7 cellular contexts compared by ENCODE assay signal in the genomic region with DNA sequence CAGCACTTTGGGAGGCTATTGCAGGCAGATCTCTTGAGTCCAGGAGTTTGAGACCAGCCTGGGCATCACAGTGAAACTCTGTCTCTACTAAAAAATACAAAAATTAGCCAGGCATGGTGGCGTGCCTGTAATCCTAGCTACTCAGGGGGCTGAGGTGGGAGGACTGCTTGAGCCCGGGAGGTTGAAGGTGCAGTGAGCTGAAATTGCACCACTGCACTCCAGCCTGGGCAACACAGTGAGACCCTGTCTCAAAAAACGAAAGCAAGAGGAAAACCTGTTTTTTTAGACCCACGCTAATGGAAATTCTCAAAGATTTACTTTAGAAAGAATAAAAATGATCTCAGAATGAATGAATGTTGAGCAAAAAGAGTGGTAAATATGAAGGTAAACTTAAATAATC. TPM values are rescaled to one million over a fixed set of nuclear protein-coding genes. Genes with fewer than 3 reads are reported as not detected.
DNase-seq lines count a peak whose midpoint lies in the region; ATAC-seq, FAIRE-seq and TF ChIP-seq lines count a peak whose summit lies in the region.
"Not testable (repeated sequence)": the region's sequence is repeated elsewhere in the genome, so short reads cannot be mapped to it uniquely, and the experiment has no call there.

No MANE protein-coding gene starts in this region.

- H2AFZ ChIP-seq in K562 (ENCODE audit: low read depth, low read length): not testable (repeated sequence)

- not testable (repeated sequence) for TF ChIP-seq RAD21 in K562 (CRISPR knock-in tag; conservative IDR thresholded peaks at IDR 0.05 in 1 of 2, IDR thresholded peaks at IDR 0.05 in 1 of 2)

- not testable (repeated sequence) for H3K27me3 Mint-ChIP-seq in CD4-positive, alpha-beta T cell; activated CD4-positive, alpha-beta T cell treated with anti-CD3 and anti-CD28 coated beads for 36 hours; activated T-helper 1 cell treated with anti-CD3 and anti-CD28 coated beads, Interleukin-12 subunit alpha, Interleukin-12 subunit beta, Interleukin-2, Interleukin-4 antibody, amounts not matched to agents 30 ng/mL and 10 ng/mL and 1 ng/mL, durations not matched to agents 14 hours and 24 hours and 36 hours (ENCODE audit: insufficient read depth); memory B cell; natural killer cell treated with Interleukin-12 subunit alpha and Interleukin-12 subunit beta and Interleukin-15 and Interleukin-18, amount 100 ng/mL, for 72 hours

- FAIRE-seq in K562 (lab: Jason Lieb, UNC): not testable (repeated sequence)

- not testable (repeated sequence) for H3K4me3 ChIP-seq in SK-N-MC, K562

- DNase-seq in CD4-positive, alpha-beta T cell; SK-N-MC (ENCODE audit: low read depth, low spot score); activated CD4-positive, alpha-beta T cell treated with anti-CD3 and anti-CD28 coated beads for 36 hours; activated T-helper 1 cell treated with anti-CD3 and anti-CD28 coated beads, Interleukin-12 subunit alpha, Interleukin-12 subunit beta, Interleukin-2, Interleukin-4 antibody, amounts not matched to agents 30 ng/mL and 10 ng/mL and 1 ng/mL, durations not matched to agents 14 hours and 24 hours and 36 hours (ENCODE audit: low spot score); K562 (ENCODE audit: extremely low read depth in 1 of 4, low spot score in 3 of 4); memory B cell (ENCODE audit: low spot score in 2 of 2); natural killer cell treated with Interleukin-12 subunit alpha and Interleukin-12 subunit beta and Interleukin-15 and Interleukin-18, amount 100 ng/mL, for 72 hours (ENCODE audit: low spot score): not testable (repeated sequence)

- H3K4me1 Mint-ChIP-seq in CD4-positive, alpha-beta T cell (ENCODE audit: low read depth): peaks cover 78% of the 10 kb centered on the region
- peaks cover 59% of the 10 kb centered on the region for H3K4me1 Mint-ChIP-seq in activated CD4-positive, alpha-beta T cell treated with anti-CD3 and anti-CD28 coated beads for 36 hours
- H3K4me1 Mint-ChIP-seq in activated T-helper 1 cell treated with anti-CD3 and anti-CD28 coated beads, Interleukin-12 subunit alpha, Interleukin-12 subunit beta, Interleukin-2, Interleukin-4 antibody, amounts not matched to agents 30 ng/mL and 10 ng/mL and 1 ng/mL, durations not matched to agents 14 hours and 24 hours and 36 hours (ENCODE audit: low read depth): peaks cover 22% of the 10 kb centered on the region
- peaks cover 15% of the 10 kb centered on the region for H3K4me1 Mint-ChIP-seq in memory B cell
- H3K4me1 Mint-ChIP-seq in natural killer cell treated with Interleukin-12 subunit alpha and Interleukin-12 subunit beta and Interleukin-15 and Interleukin-18, amount 100 ng/mL, for 72 hours (ENCODE audit: low read depth in 2 of 2): peaks cover 22 to 49% of the 10 kb centered on the region in 2 donors

- TF ChIP-seq POLR2A in K562 (conservative IDR thresholded peaks at IDR 0.05): not testable (repeated sequence)

- ATAC-seq in CD4-positive, alpha-beta T cell (ENCODE audit: poor library complexity); activated CD4-positive, alpha-beta T cell treated with anti-CD3 and anti-CD28 coated beads for 36 hours; K562; memory B cell (ENCODE audit: low read depth); natural killer cell treated with Interleukin-12 subunit alpha and Interleukin-12 subunit beta and Interleukin-15 and Interleukin-18, amount 100 ng/mL, for 72 hours: not testable (repeated sequence)

- not testable (repeated sequence) for BruUV-seq in K562 (replicated peaks; lab: Mats Ljungman, UMichigan)

- POLR2A ChIA-PET in CD4-positive, alpha-beta T cell (lab: Charles Lee): interaction anchor here (1.6 kb wide), 1 partner anchor 12 kb away, joined by 3 read pairs; no protein-coding TSS in a partner anchor
- POLR2A ChIA-PET in activated CD4-positive, alpha-beta T cell treated with anti-CD3 and anti-CD28 coated beads for 36 hours (lab: Charles Lee): not testable (repeated sequence)
- POLR2A ChIA-PET in K562 (lab: Yijun Ruan, JAX): interaction anchor here (1.0 kb wide), 1 partner anchor 16 kb away, joined by 3 read pairs; no protein-coding TSS in a partner anchor

- not testable (repeated sequence) for H3K4me2 ChIP-seq in K562 (ENCODE audit: insufficient read depth, low read length)

- H3K4me1 ChIP-seq in K562 (replicated peaks in 1 of 2; ENCODE audit: control insufficient read depth in 2 of 2, insufficient read depth in 2 of 2, low read length in 2 of 2): not testable (repeated sequence)

- intact Hi-C loops in CD4-positive, alpha-beta T cell (cut with DNase I, micrococcal nuclease); activated CD4-positive, alpha-beta T cell treated with anti-CD3 and anti-CD28 coated beads for 36 hours (cut with DNase I, micrococcal nuclease); activated T-helper 1 cell treated with anti-CD3 and anti-CD28 coated beads, Interleukin-12 subunit alpha, Interleukin-12 subunit beta, Interleukin-2, Interleukin-4 antibody, amounts not matched to agents 30 ng/mL and 10 ng/mL and 1 ng/mL, durations not matched to agents 14 hours and 24 hours and 36 hours (cut with micrococcal nuclease); K562 (cut with micrococcal nuclease): not testable (repeated sequence)

- not testable (repeated sequence) for H3K9me3 Mint-ChIP-seq in CD4-positive, alpha-beta T cell; activated CD4-positive, alpha-beta T cell treated with anti-CD3 and anti-CD28 coated beads for 36 hours (ENCODE audit: low read depth); memory B cell; natural killer cell treated with Interleukin-12 subunit alpha and Interleukin-12 subunit beta and Interleukin-15 and Interleukin-18, amount 100 ng/mL, for 72 hours
- H3K9me3 Mint-ChIP-seq in activated T-helper 1 cell treated with anti-CD3 and anti-CD28 coated beads, Interleukin-12 subunit alpha, Interleukin-12 subunit beta, Interleukin-2, Interleukin-4 antibody, amounts not matched to agents 30 ng/mL and 10 ng/mL and 1 ng/mL, durations not matched to agents 14 hours and 24 hours and 36 hours: peaks cover 17% of the 10 kb centered on the region

- not testable (repeated sequence) for TF ChIP-seq EP300 in K562 (IDR thresholded peaks at IDR 0.05; ENCODE audit: low read length)

- not testable (repeated sequence) for H3K4me3 Mint-ChIP-seq in CD4-positive, alpha-beta T cell; activated CD4-positive, alpha-beta T cell treated with anti-CD3 and anti-CD28 coated beads for 36 hours; activated T-helper 1 cell treated with anti-CD3 and anti-CD28 coated beads, Interleukin-12 subunit alpha, Interleukin-12 subunit beta, Interleukin-2, Interleukin-4 antibody, amounts not matched to agents 30 ng/mL and 10 ng/mL and 1 ng/mL, durations not matched to agents 14 hours and 24 hours and 36 hours; memory B cell; natural killer cell treated with Interleukin-12 subunit alpha and Interleukin-12 subunit beta and Interleukin-15 and Interleukin-18, amount 100 ng/mL, for 72 hours

- H3K27me3 ChIP-seq in CD4-positive, alpha-beta T cell (ENCODE audit: control insufficient read depth, insufficient read depth, low read length); K562 (ENCODE audit: control insufficient read depth in 2 of 2, insufficient read depth in 2 of 2, low read length in 2 of 2): not testable (repeated sequence)

- in situ Hi-C loops in K562 (cut with MboI): not testable (repeated sequence)

- peaks cover 65% of the 10 kb centered on the region for H3K36me3 Mint-ChIP-seq in CD4-positive, alpha-beta T cell (ENCODE audit: low read depth)
- peaks cover 52% of the 10 kb centered on the region for H3K36me3 Mint-ChIP-seq in activated CD4-positive, alpha-beta T cell treated with anti-CD3 and anti-CD28 coated beads for 36 hours (ENCODE audit: low read depth)
- peaks cover 43% of the 10 kb centered on the region for H3K36me3 Mint-ChIP-seq in activated T-helper 1 cell treated with anti-CD3 and anti-CD28 coated beads, Interleukin-12 subunit alpha, Interleukin-12 subunit beta, Interleukin-2, Interleukin-4 antibody, amounts not matched to agents 30 ng/mL and 10 ng/mL and 1 ng/mL, durations not matched to agents 14 hours and 24 hours and 36 hours (ENCODE audit: low read depth)
- H3K36me3 Mint-ChIP-seq in memory B cell: peaks cover 29% of the 10 kb centered on the region
- peaks cover 24% of the 10 kb centered on the region for H3K36me3 Mint-ChIP-seq in natural killer cell treated with Interleukin-12 subunit alpha and Interleukin-12 subunit beta and Interleukin-15 and Interleukin-18, amount 100 ng/mL, for 72 hours

- not testable (repeated sequence) for H4K20me1 ChIP-seq in K562 (replicated peaks; ENCODE audit: control insufficient read depth, insufficient read depth, low read length)

- H3K36me3 ChIP-seq in SK-N-MC (ENCODE audit: insufficient read depth, low read length) (peaks cover 75% of the 10 kb centered on the region), K562 (ENCODE audit: control insufficient read depth, insufficient read depth, low read length) (peaks cover 39% of the 10 kb centered on the region)

- CTCF ChIA-PET in CD4-positive, alpha-beta T cell (lab: Charles Lee); K562 (lab: Yijun Ruan, JAX; ENCODE audit: low intra/inter-chr PET ratio): not testable (repeated sequence)
- CTCF ChIA-PET in activated CD4-positive, alpha-beta T cell treated with anti-CD3 and anti-CD28 coated beads for 36 hours (lab: Charles Lee): interaction anchor here (1.2 kb wide), 1 partner anchor 10 kb away, joined by 3 read pairs; no protein-coding TSS in a partner anchor

- H3K27ac Mint-ChIP-seq in CD4-positive, alpha-beta T cell: peak overlapping the region; percentile 73
- peak overlapping the region; percentile 31 for H3K27ac Mint-ChIP-seq in activated CD4-positive, alpha-beta T cell treated with anti-CD3 and anti-CD28 coated beads for 36 hours
- H3K27ac Mint-ChIP-seq in activated T-helper 1 cell treated with anti-CD3 and anti-CD28 coated beads, Interleukin-12 subunit alpha, Interleukin-12 subunit beta, Interleukin-2, Interleukin-4 antibody, amounts not matched to agents 30 ng/mL and 10 ng/mL and 1 ng/mL, durations not matched to agents 14 hours and 24 hours and 36 hours: peak overlapping the region; percentile 15
- peak overlapping the region; percentile 2 for H3K27ac Mint-ChIP-seq in memory B cell
- H3K27ac Mint-ChIP-seq in natural killer cell treated with Interleukin-12 subunit alpha and Interleukin-12 subunit beta and Interleukin-15 and Interleukin-18, amount 100 ng/mL, for 72 hours: peak overlapping the region; percentile 17 to 72

- H3K79me2 ChIP-seq in K562 (ENCODE audit: control insufficient read depth, insufficient read depth, low read length): peaks cover 95% of the 10 kb centered on the region

- not testable (repeated sequence) for H3K9me1 ChIP-seq in K562 (ENCODE audit: control insufficient read depth, insufficient read depth, low read length)

- not testable (repeated sequence) for H3K9me3 ChIP-seq in CD4-positive, alpha-beta T cell (ENCODE audit: control insufficient read depth, low read length); SK-N-MC (ENCODE audit: low read depth, low read length); K562 (replicated peaks; ENCODE audit: control insufficient read depth, insufficient read depth, low read depth, low read length)

- 84% methylated on average over 4 of the region's 4 CpGs for WGBS in K562 (ENCODE audit: insufficient coverage, low coverage, missing lambda C conversion rate)

- H3K27ac ChIP-seq in CD4-positive, alpha-beta T cell (ENCODE audit: low read depth, low read length); K562 (ENCODE audit: extremely low read depth, low read depth, low read length): not testable (repeated sequence)
- peak overlapping the region; percentile 37; the same call in 1 of the 2 replicates for H3K27ac ChIP-seq in SK-N-MC

- H3K9ac ChIP-seq in SK-N-MC (ENCODE audit: insufficient read length); K562 (ENCODE audit: insufficient read depth in 1 of 2, low read depth in 2 of 2, low read length in 2 of 2): not testable (repeated sequence)

- TF ChIP-seq CTCF in CD4-positive, alpha-beta T cell (IDR thresholded peaks at IDR 0.05); K562 (IDR thresholded peaks at IDR 0.05 in 2 of 3, conservative IDR thresholded peaks at IDR 0.05 in 1 of 3; ENCODE audit: insufficient read depth in 2 of 3, low read depth in 1 of 3, low read length in 3 of 3): not testable (repeated sequence)

RNA-seq across cellular contexts. Expression of a gene that starts 13.7 kb away (rescaled TPM):
- 10 to 100 TPM; 58.8 to 61.0 TPM for total RNA-seq in CD4-positive, alpha-beta T cell
- total RNA-seq in activated CD4-positive, alpha-beta T cell treated with anti-CD3 and anti-CD28 coated beads for 36 hours: 10 to 100 TPM; 60.6 to 81.4 TPM
- 67.7 and 70.8 TPM in 2 replicates for total RNA-seq in activated T-helper 1 cell treated with anti-CD3 and anti-CD28 coated beads, Interleukin-12 subunit alpha, Interleukin-12 subunit beta, Interleukin-2, Interleukin-4 antibody, amounts not matched to agents 30 ng/mL and 10 ng/mL and 1 ng/mL, durations not matched to agents 14 hours and 24 hours and 36 hours
- total RNA-seq in K562 (2011; cell fraction: chromatin; rRNA removed; ENCODE audit: low replicate concordance): 34.6 and 71.1 TPM in 2 replicates
- 22.0 and 25.5 TPM in 2 replicates for total RNA-seq in K562 (2011; cell fraction: nucleolus; rRNA removed)
- 38.0 and 56.4 TPM in 2 replicates for total RNA-seq in K562 (2011; cell fraction: nucleoplasm; rRNA removed)
- total RNA-seq in K562 (2014; rRNA removed) (71.1 TPM in 2 replicates), K562 (2014; rRNA removed; fragmentation: Illumina TruSeq; extraction: Trizol) (95.1 and 96.4 TPM in 2 replicates), K562 (2015; rRNA removed; fragmentation: Illumina TruSeq; extraction: Trizol) (100 and 108 TPM in 2 replicates), K562 (2021) (63.2 and 63.3 TPM in 2 replicates)
- polyA plus RNA-seq in K562 (2011; rRNA removed) (82.6 and 86.9 TPM in 2 replicates), K562 (2014; fragmentation: Illumina TruSeq; extraction: Trizol) (66.3 and 75.4 TPM in 2 replicates), K562 (2014; fragmentation: Nextera tagmentation; extraction: Ambion mirVana) (10 to 100 TPM; 35.5 to 48.5 TPM), K562 (2014; rRNA removed) (45.4 and 48.4 TPM in 2 replicates)
- 103 and 193 TPM in 2 replicates for polyA plus RNA-seq in K562 (2011; cell fraction: cytosol; rRNA removed)
- polyA plus RNA-seq in K562 (2011; cell fraction: nucleus; rRNA removed): 58.7 and 73.6 TPM in 2 replicates
- polyA plus RNA-seq in K562 (2012): 41.6 and 44.1 TPM in 2 replicates
- 133 and 165 TPM in 2 replicates for polyA minus RNA-seq in K562 (2011; rRNA and poly(A)+ RNA removed)
- 57.4 and 62.3 TPM in 2 replicates for polyA minus RNA-seq in K562 (2011; cell fraction: cytosol; rRNA and poly(A)+ RNA removed)
- polyA minus RNA-seq in K562 (2011; cell fraction: nucleus; rRNA and poly(A)+ RNA removed): 30.6 and 42.2 TPM in 2 replicates
- total RNA-seq in natural killer cell treated with Interleukin-12 subunit alpha and Interleukin-12 subunit beta and Interleukin-15 and Interleukin-18, amount 100 ng/mL, for 72 hours: 10 to 100 TPM; 58.2 to 70.5 TPM

Comparison
In these comparisons a context has a peak if more than half of its experiments do, and no peak if none do; other contexts are left out.
1. H3K27ac Mint-ChIP-seq: peak in every context shown above with its lines; median percentile 73 in CD4-positive, alpha-beta T cell; 44 in natural killer cell treated with Interleukin-12 subunit alpha and Interleukin-12 subunit beta and Interleukin-15 and Interleukin-18, amount 100 ng/mL, for 72 hours; 31 in activated CD4-positive, alpha-beta T cell treated with anti-CD3 and anti-CD28 coated beads for 36 hours; 15 in activated T-helper 1 cell treated with anti-CD3 and anti-CD28 coated beads, Interleukin-12 subunit alpha, Interleukin-12 subunit beta, Interleukin-2, Interleukin-4 antibody, amounts not matched to agents 30 ng/mL and 10 ng/mL and 1 ng/mL, durations not matched to agents 14 hours and 24 hours and 36 hours; 2 in memory B cell.